Comparison of ENCODE assay signal across 8 cellular contexts in the genomic region with DNA sequence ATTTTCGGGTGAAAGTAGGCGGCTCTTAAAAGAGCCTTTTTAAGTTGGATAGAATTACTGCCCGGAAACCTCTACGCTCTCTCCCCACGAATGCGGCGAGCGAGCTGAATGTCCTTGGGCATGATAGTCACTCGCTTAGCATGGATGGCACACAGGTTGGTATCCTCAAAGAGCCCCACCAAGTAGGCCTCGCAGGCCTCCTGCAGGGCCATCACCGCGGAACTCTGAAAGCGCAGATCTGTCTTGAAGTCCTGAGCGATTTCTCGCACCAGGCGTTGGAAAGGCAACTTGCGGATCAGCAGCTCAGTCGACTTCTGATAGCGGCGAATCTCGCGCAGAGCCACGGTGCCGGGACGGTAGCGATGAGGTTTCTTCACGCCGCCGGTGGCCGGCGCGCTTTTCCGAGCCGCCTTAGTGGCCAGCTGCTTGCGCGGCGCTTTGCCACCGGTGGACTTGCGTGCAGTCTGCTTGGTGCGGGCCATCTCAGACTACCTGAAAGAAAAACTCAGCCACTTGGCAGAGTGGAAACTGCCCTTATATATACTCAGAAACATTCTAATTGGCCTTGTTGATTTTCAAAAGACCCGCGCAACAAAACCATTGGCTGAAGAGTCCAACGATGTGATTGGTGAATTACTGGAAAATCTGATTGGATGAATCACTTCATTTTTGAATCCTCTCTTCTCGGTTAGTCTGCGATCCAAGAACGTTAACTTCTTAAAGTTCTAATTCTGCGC.
DNase-seq lines count a peak whose midpoint lies in the region; ATAC-seq and FAIRE-seq lines count a peak whose summit lies in the region.

No MANE protein-coding gene starts in this region.

- no peaks in the 10 kb centered on the region for H3K36me3 ChIP-seq in CD8-positive, alpha-beta memory T cell (ENCODE audit: insufficient read depth, low read length)
- H3K36me3 ChIP-seq in KOPT-K1 (ENCODE audit: insufficient read depth, low read length), result no peaks in the 10 kb centered on the region

- peak overlapping the region; percentile 70 for H3K4me3 ChIP-seq in CD8-positive, alpha-beta memory T cell (ENCODE audit: low read length)
- H3K4me3 ChIP-seq in right cardiac atrium (ENCODE audit: low read length), result peak overlapping the region; percentile 29

- H3K27me3 ChIP-seq in CD8-positive, alpha-beta memory T cell (ENCODE audit: insufficient read depth, low read length, poor library complexity, severe bottlenecking), result no peaks in the 10 kb centered on the region
- no peaks in the 10 kb centered on the region for H3K27me3 ChIP-seq in right cardiac atrium (ENCODE audit: control insufficient read depth, insufficient read depth)

- peaks cover 19 to 29% (median 22%) of the 10 kb centered on the region in 3 donors for H3K4me1 Mint-ChIP-seq in CD8-positive, alpha-beta memory T cell

- H3K27ac Mint-ChIP-seq in CD8-positive, alpha-beta memory T cell, result peak overlapping the region in 5 of 8 donors; percentile 16 to 98 (median 41)

- peaks cover 23% of the 10 kb centered on the region for H3K4me1 ChIP-seq in CD8-positive, alpha-beta memory T cell (ENCODE audit: insufficient read depth, low read length)
- H3K4me1 ChIP-seq in right cardiac atrium (ENCODE audit: control insufficient read depth, insufficient read depth, low read length), result peaks cover 4% of the 10 kb centered on the region

- whole genome bisulfite sequencing in right cardiac atrium, result 3% methylated on average over 47 of the region's 47 CpGs

- ATAC-seq in GM21360 (IDR thresholded peaks at IDR 0.05; ENCODE audit: unreplicated experiment) (peak; percentile 28), right cardiac atrium (peak; percentile 51 to 53)

- H3K9me3 ChIP-seq in CD8-positive, alpha-beta memory T cell (ENCODE audit: low read length), result no peaks in the 10 kb centered on the region
- H3K9me3 ChIP-seq in KOPT-K1 (ENCODE audit: insufficient read depth, low read length, poor library complexity, severe bottlenecking) (no peaks in the 10 kb centered on the region), right cardiac atrium (ENCODE audit: control insufficient read depth, low read length) (no peaks in the 10 kb centered on the region)

- CTCF ChIA-PET in CD8-positive, alpha-beta memory T cell (lab: Charles Lee), result interaction anchor here (0.6 to 6.2 kb wide), 19 partner anchors 10 to 324 kb away, joined by 3 to 76 read pairs (median 5); a partner anchor contains a TSS

- no peak for FAIRE-seq in urothelium cell line (lab: Jason Lieb, UNC)

- peak; percentile 61 to 84 (median 82) for DNase-seq in CD8-positive, alpha-beta memory T cell
- DNase-seq in T-helper 1 cell (peak in 4 of 5 donors; percentile 58 to 96 (median 74)), amniotic epithelial cell (ENCODE audit: low read depth) (peak; percentile 85), right cardiac atrium (peak; percentile 41 to 73 (median 72)), retina (peak; percentile 91), urothelium cell line (ENCODE audit: low spot score) (no peak)

- peak overlapping the region; percentile 40 for H3K27ac ChIP-seq in CD8-positive, alpha-beta memory T cell (ENCODE audit: low read depth, low read length)
- peak overlapping the region; percentile 99 for H3K27ac ChIP-seq in KOPT-K1 (ENCODE audit: low read depth, low read length, poor library complexity, severe bottlenecking)
- H3K27ac ChIP-seq in right cardiac atrium (ENCODE audit: low read length), result no peak overlapping the region

- peaks cover 0 to 10% of the 10 kb centered on the region in 2 donors for H3K27me3 Mint-ChIP-seq in CD8-positive, alpha-beta memory T cell

- intact Hi-C loops in right cardiac atrium (cut with DNase I), result loop anchor here in 1 of 4 donors (10.0 kb wide), 1 partner anchor 56 kb away; a partner anchor contains a TSS

- POLR2A ChIA-PET in CD8-positive, alpha-beta memory T cell (lab: Charles Lee), result interaction anchor here (0.6 to 6.5 kb wide), 19 partner anchors 11 to 1567 kb away, joined by 3 to 200 read pairs (median 6); a partner anchor contains a TSS

- peaks cover 0 to 6% (median 0%) of the 10 kb centered on the region in 3 donors for H3K36me3 Mint-ChIP-seq in CD8-positive, alpha-beta memory T cell

- H3K9me3 Mint-ChIP-seq in CD8-positive, alpha-beta memory T cell, result no peaks in the 10 kb centered on the region

- no peak overlapping the region for H3K4me3 Mint-ChIP-seq in CD8-positive, alpha-beta memory T cell
